In the genomic region with DNA sequence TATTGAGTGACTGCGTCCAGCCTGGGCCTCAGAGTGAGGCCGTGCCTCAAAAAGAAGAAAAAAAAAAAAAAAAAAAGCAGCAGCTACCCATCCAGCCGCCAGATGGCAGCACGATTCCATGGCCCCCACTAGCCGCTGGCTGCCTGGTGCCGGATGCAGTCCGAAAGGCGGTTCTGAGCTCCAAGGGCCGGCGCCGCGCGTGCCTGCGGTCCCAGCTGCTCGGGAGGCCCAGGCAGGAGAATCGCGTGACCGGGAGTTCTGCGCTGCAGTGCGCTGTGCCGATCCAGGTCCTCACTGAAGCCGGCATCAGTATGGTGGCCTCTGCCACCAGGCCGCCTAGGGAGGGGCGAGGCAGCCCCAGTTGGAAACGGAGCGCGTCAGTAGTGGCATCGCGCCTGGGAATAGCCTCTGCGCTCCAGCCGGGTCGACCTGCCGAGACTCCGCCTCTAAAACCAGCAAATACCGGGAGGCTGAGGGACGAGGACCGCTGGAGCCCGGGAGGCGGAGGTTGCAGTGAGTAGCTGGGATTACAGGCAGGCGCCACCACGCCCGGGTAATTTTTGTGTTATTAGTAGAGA, we compare ENCODE assay signal across 8 cellular contexts. TPM values are rescaled to one million over a fixed set of nuclear protein-coding genes. Genes with fewer than 3 reads are reported as not detected.
A peak's percentile ranks its signal among the peaks of the same experiment; 100 is the strongest.
DNase-seq lines count a peak whose midpoint lies in the region; ATAC-seq, FAIRE-seq and TF ChIP-seq lines count a peak whose summit lies in the region.

No MANE protein-coding gene starts in this region.

- ATAC-seq in left cardiac atrium (peak; percentile 88 to 91), HG03439 (IDR thresholded peaks at IDR 0.05; ENCODE audit: unreplicated experiment) (no peak)

- DNase-seq in ELF-1 (ENCODE audit: low read depth, low spot score) (peak; percentile 90), M059J (ENCODE audit: low read depth) (peak; percentile 74), SW480 (ENCODE audit: low spot score) (peak; percentile 68), amniotic epithelial cell (ENCODE audit: low read depth) (peak; percentile 69), left cardiac atrium (peak; percentile 89), progenitor cell of endocrine pancreas (ENCODE audit: low spot score, unreplicated experiment) (peak; percentile 55), urothelium cell line (ENCODE audit: low spot score) (peak; percentile 93)

- no peak overlapping the region for H3K27ac Mint-ChIP-seq in progenitor cell of endocrine pancreas

- no peaks in the 10 kb centered on the region for H3K9me3 Mint-ChIP-seq in progenitor cell of endocrine pancreas (ENCODE audit: low read depth)

- intact Hi-C loops in left cardiac atrium (cut with DNase I), result loop anchor here (2.0 to 10.0 kb wide), 5 partner anchors 39 to 279 kb away; a partner anchor contains a TSS

- H3K27me3 Mint-ChIP-seq in progenitor cell of endocrine pancreas, result peaks cover 2% of the 10 kb centered on the region

- no peaks in the 10 kb centered on the region for H3K36me3 Mint-ChIP-seq in progenitor cell of endocrine pancreas (ENCODE audit: insufficient read depth)

- H3K4me3 Mint-ChIP-seq in progenitor cell of endocrine pancreas (ENCODE audit: low read depth), result peak overlapping the region; percentile 60

- H3K4me1 Mint-ChIP-seq in progenitor cell of endocrine pancreas (ENCODE audit: low read depth), result no peaks in the 10 kb centered on the region

- TF ChIP-seq CTCF in progenitor cell of endocrine pancreas (IDR thresholded peaks at IDR 0.05; ENCODE audit: unreplicated experiment), result peak; percentile 89

- peak; percentile 94 for FAIRE-seq in urothelium cell line (lab: Jason Lieb, UNC)

RNA-seq across cellular contexts. Expression of a gene that starts 19.3 kb away (rescaled TPM):
- 10.3 and 24.3 TPM in 2 replicates for total RNA-seq in M059J (2014; rRNA removed; shearing (Covaris generic))
- total RNA-seq in left cardiac atrium (1 to 10 TPM; 3.2 to 8.3 TPM), progenitor cell of endocrine pancreas (14.4 and 14.6 TPM in 2 replicates)

RNA-seq across cellular contexts. Expression of a gene that starts 24.3 kb away (rescaled TPM):
- 4.6 and 8.3 TPM in 2 replicates for total RNA-seq in M059J (2014; rRNA removed; shearing (Covaris generic))
- total RNA-seq in left cardiac atrium, result 1 to 10 TPM; 3.9 to 6.5 TPM
- total RNA-seq in progenitor cell of endocrine pancreas, result 48.8 and 52.1 TPM in 2 replicates
